In genomic region chr14:39563361-39563760, GRCh38 we compare ENCODE assay signal across 26 cellular contexts.
DNase-seq lines count a peak whose midpoint lies in the region; ATAC-seq, FAIRE-seq and TF ChIP-seq lines count a peak whose summit lies in the region.
"Had no signal": no experiment of that assay in that cellular context is flagged by ENCODE, and none has a peak within 500 bp of the region (broad histone marks: within the 10 kb centered on the region; RNA-seq: fewer than 3 reads in every experiment).

No MANE protein-coding gene starts in this region.

- no peaks in the 10 kb centered on the region for H3K79me2 ChIP-seq in astrocyte (ENCODE audit: insufficient read depth, low read length)

- WGBS in small intestine, 3 donors = 78 to 90% (median 86%) methylated on average over 1 of the region's 1 CpG

- no peaks in the 10 kb centered on the region for H3K9me3 ChIP-seq in astrocyte (ENCODE audit: insufficient read depth, low read depth, low read length)
- H3K9me3 ChIP-seq in small intestine (ENCODE audit: control insufficient read depth, low read depth) = no peaks in the 10 kb centered on the region
- H3K9me3 ChIP-seq: BE2C had no signal

- FAIRE-seq in astrocyte (lab: Jason Lieb, UNC) (peak; percentile 34), small intestine (lab: Jason Lieb, UNC) (no peak)
- FAIRE-seq: A549, G401.6, GM12892, GM19239, H1 had no signal

- H3K9ac ChIP-seq in astrocyte (ENCODE audit: low read length) = no peak overlapping the region
- H3K9ac ChIP-seq: BLaER1 treated with 17β-estradiol and CSF1 and Interleukin-3, amounts not matched to agents 10 nM and 100 nM; GM23248 had no signal

- no peaks in the 10 kb centered on the region for H3K4me1 ChIP-seq in astrocyte (ENCODE audit: insufficient read depth, low read length)
- no peaks in the 10 kb centered on the region for H3K4me1 ChIP-seq in small intestine (ENCODE audit: control insufficient read depth in 2 of 2, insufficient read depth in 1 of 2, low read depth in 1 of 2, low read length in 1 of 2)
- H3K4me1 ChIP-seq: A549; BE2C; BLaER1 treated with 17β-estradiol and CSF1 and Interleukin-3, amounts not matched to agents 10 nM and 100 nM had no signal

- H3K27ac ChIP-seq in astrocyte (ENCODE audit: low read depth, low read length) (no peak overlapping the region), small intestine (ENCODE audit: low read depth in 1 of 2, low read length in 1 of 2) (no peak overlapping the region)
- H3K27ac ChIP-seq: A549; BLaER1 treated with 17β-estradiol and CSF1 and Interleukin-3, amounts not matched to agents 10 nM and 100 nM; GM23248 had no signal

- no peaks in the 10 kb centered on the region for H3K36me3 ChIP-seq in astrocyte (ENCODE audit: insufficient read depth, low read length)
- no peaks in the 10 kb centered on the region for H3K36me3 ChIP-seq in small intestine (ENCODE audit: control insufficient read depth in 2 of 2, insufficient read depth in 2 of 2, low read length in 2 of 2)
- H3K36me3 ChIP-seq: BE2C; BLaER1 treated with 17β-estradiol and CSF1 and Interleukin-3, amounts not matched to agents 10 nM and 100 nM had no signal

- DNase-seq in stimulated activated naive CD8-positive, alpha-beta T cell treated with anti-CD3 and anti-CD28 coated beads, Interleukin-15, Interleukin-2, amounts not matched to agents 100 U/mL and 50 U/mL, for 24 hours = no peak
- DNase-seq in stimulated activated naive CD8-positive, alpha-beta T cell treated with anti-CD3 and anti-CD28 coated beads, Interleukin-15, amount 100 ng/mL, for 72 hours = no peak
- DNase-seq in astrocyte (ENCODE audit: low read depth) (no peak), kidney tubule cell (ENCODE audit: low spot score) (peak; percentile 18), small intestine (no peak), DMS53 (lab: John Stamatoyannopoulos, UW) (no peak), HuH-7.5 (ENCODE audit: low spot score) (no peak)
- DNase-seq: 8988T; ACHN; AML-193; BE2C; Calu3; CD4-positive, alpha-beta T cell; CD8-positive, alpha-beta memory T cell; COR-L47; DND-41; GM23248; H7; HCEC 1CT had no signal

- no peak overlapping the region for H3K4me3 ChIP-seq in astrocyte (ENCODE audit: insufficient read depth, low read depth, low read length)
- H3K4me3 ChIP-seq in small intestine (ENCODE audit: low read depth in 1 of 2, low read length in 2 of 2) = no peak overlapping the region
- H3K4me3 ChIP-seq: A549; BLaER1 treated with 17β-estradiol and CSF1 and Interleukin-3, amounts not matched to agents 10 nM and 100 nM; GM23248 had no signal

- H3K4me1 Mint-ChIP-seq in stimulated activated naive CD8-positive, alpha-beta T cell treated with anti-CD3 and anti-CD28 coated beads, Interleukin-15, amount 100 ng/mL, for 72 hours = no peaks in the 10 kb centered on the region
- H3K4me1 Mint-ChIP-seq in astrocyte (ENCODE audit: low read depth, unreplicated experiment) = peaks cover 4% of the 10 kb centered on the region
- H3K4me1 Mint-ChIP-seq: CD14-positive monocyte; CD8-positive, alpha-beta memory T cell had no signal

- peak; percentile 40 for ATAC-seq in stimulated activated naive CD8-positive, alpha-beta T cell treated with anti-CD3 and anti-CD28 coated beads, Interleukin-15, Interleukin-2, amounts not matched to agents 100 U/mL and 50 U/mL, for 24 hours
- ATAC-seq in stimulated activated naive CD8-positive, alpha-beta T cell treated with anti-CD3 and anti-CD28 coated beads, Interleukin-15, amount 100 ng/mL, for 72 hours = no peak
- ATAC-seq: A549 had no signal

- H2AFZ ChIP-seq in astrocyte (ENCODE audit: low read depth, low read length) = no peak overlapping the region
- H2AFZ ChIP-seq: GM23248 had no signal

- no peak overlapping the region for H3K4me2 ChIP-seq in astrocyte (ENCODE audit: low read length)
- H3K4me2 ChIP-seq: A549; BLaER1 treated with 17β-estradiol and CSF1 and Interleukin-3, amounts not matched to agents 10 nM and 100 nM had no signal

- peaks cover 28 to 37% of the 10 kb centered on the region in 2 donors for H3K9me3 Mint-ChIP-seq in stimulated activated naive CD8-positive, alpha-beta T cell treated with anti-CD3 and anti-CD28 coated beads, Interleukin-15, amount 100 ng/mL, for 72 hours
- H3K9me3 Mint-ChIP-seq in astrocyte (ENCODE audit: unreplicated experiment) = peaks cover 11% of the 10 kb centered on the region

- no peaks in the 10 kb centered on the region for H3K36me3 Mint-ChIP-seq in astrocyte (ENCODE audit: low read depth, unreplicated experiment)
- H3K36me3 Mint-ChIP-seq: CD14-positive monocyte had no signal

- no peak overlapping the region for H3K27ac Mint-ChIP-seq in stimulated activated naive CD8-positive, alpha-beta T cell treated with anti-CD3 and anti-CD28 coated beads, Interleukin-15, amount 100 ng/mL, for 72 hours
- no peak overlapping the region for H3K27ac Mint-ChIP-seq in astrocyte (ENCODE audit: unreplicated experiment)
- H3K27ac Mint-ChIP-seq: CD14-positive monocyte; CD4-positive, alpha-beta T cell; CD8-positive, alpha-beta memory T cell had no signal

- no peaks in the 10 kb centered on the region for H3K27me3 ChIP-seq in astrocyte (ENCODE audit: insufficient read depth, low read length)
- no peaks in the 10 kb centered on the region for H3K27me3 ChIP-seq in small intestine (ENCODE audit: control insufficient read depth in 2 of 2, insufficient read depth in 2 of 2, low read length in 2 of 2)
- H3K27me3 ChIP-seq: BE2C; BLaER1 treated with 17β-estradiol and CSF1 and Interleukin-3, amounts not matched to agents 10 nM and 100 nM had no signal

- H4K20me1 ChIP-seq in astrocyte (ENCODE audit: insufficient read depth, low read length) = no peaks in the 10 kb centered on the region
- H4K20me1 ChIP-seq: BLaER1 treated with 17β-estradiol and CSF1 and Interleukin-3, amounts not matched to agents 10 nM and 100 nM had no signal

- no peaks in the 10 kb centered on the region for H3K27me3 Mint-ChIP-seq in stimulated activated naive CD8-positive, alpha-beta T cell treated with anti-CD3 and anti-CD28 coated beads, Interleukin-15, amount 100 ng/mL, for 72 hours
- H3K27me3 Mint-ChIP-seq in astrocyte (ENCODE audit: low read depth, unreplicated experiment) = no peaks in the 10 kb centered on the region
- H3K27me3 Mint-ChIP-seq: CD4-positive, alpha-beta T cell; CD8-positive, alpha-beta memory T cell had no signal

- no peak overlapping the region for H3K4me3 Mint-ChIP-seq in stimulated activated naive CD8-positive, alpha-beta T cell treated with anti-CD3 and anti-CD28 coated beads, Interleukin-15, amount 100 ng/mL, for 72 hours
- H3K4me3 Mint-ChIP-seq in astrocyte (ENCODE audit: unreplicated experiment) = no peak overlapping the region
- H3K4me3 Mint-ChIP-seq: CD14-positive monocyte; CD4-positive, alpha-beta T cell; CD8-positive, alpha-beta memory T cell had no signal

- no peak for TF ChIP-seq CTCF in astrocyte (IDR thresholded peaks at IDR 0.05; ENCODE audit: insufficient read depth, low read depth, low read length)
